Comparison of ENCODE assay signal across 10 cellular contexts in the genomic region with DNA sequence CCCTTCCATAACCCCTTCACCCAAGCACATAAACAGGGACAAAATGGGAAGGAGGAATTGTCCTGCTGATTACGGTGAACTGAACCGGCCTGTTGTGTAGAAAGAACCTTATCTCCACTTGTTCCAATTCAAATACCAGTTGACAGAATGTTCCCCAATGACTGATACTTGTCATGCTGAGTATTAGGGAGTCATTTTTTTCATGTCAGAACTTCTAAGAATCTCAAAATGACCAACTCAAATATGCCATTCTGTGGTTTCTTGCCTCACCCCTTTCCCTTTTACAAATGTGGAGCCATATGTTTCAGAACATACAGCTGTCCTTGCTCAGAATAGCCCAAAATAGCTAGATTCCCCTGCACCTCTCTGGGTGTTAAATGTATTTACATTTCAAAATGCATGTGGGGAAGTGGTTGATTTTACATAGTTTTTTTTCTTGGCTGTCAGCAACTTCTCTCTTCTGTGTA.
DNase-seq lines count a peak whose midpoint lies in the region; ATAC-seq and TF ChIP-seq lines count a peak whose summit lies in the region.
"Had no signal": no experiment of that assay in that cellular context is flagged by ENCODE, and none has a peak within 500 bp of the region (broad histone marks: within the 10 kb centered on the region; RNA-seq: fewer than 3 reads in every experiment).

No MANE protein-coding gene starts in this region.

- H3K36me3 Mint-ChIP-seq in dendritic cell treated with granulocyte-macrophage colony-stimulating factor and Interleukin-4, amounts not matched to agents 40 ng/mL and 50 ng/mL, for 4 days (ENCODE audit: low read depth) = no peaks in the 10 kb centered on the region

- TF ChIP-seq CTCF in right atrium auricular region (IDR thresholded peaks at IDR 0.05) = no peak
- no peak for TF ChIP-seq CTCF in transverse colon (IDR thresholded peaks at IDR 0.05)
- TF ChIP-seq CTCF in ascending aorta (IDR thresholded peaks at IDR 0.05) = no peak

- H3K4me3 Mint-ChIP-seq in dendritic cell treated with granulocyte-macrophage colony-stimulating factor and Interleukin-4, amounts not matched to agents 40 ng/mL and 50 ng/mL, for 4 days = no peak overlapping the region
- H3K4me3 Mint-ChIP-seq: activated naive CD8-positive, alpha-beta T cell; CD4-positive, alpha-beta T cell had no signal

- no peaks in the 10 kb centered on the region for H3K36me3 ChIP-seq in right atrium auricular region
- no peaks in the 10 kb centered on the region for H3K36me3 ChIP-seq in transverse colon
- H3K36me3 ChIP-seq in ascending aorta = no peaks in the 10 kb centered on the region

- H3K4me3 ChIP-seq in right atrium auricular region (no peak overlapping the region), transverse colon (no peak overlapping the region), ascending aorta (no peak overlapping the region)

- peak overlapping the region; percentile 78 for H3K27ac Mint-ChIP-seq in dendritic cell treated with granulocyte-macrophage colony-stimulating factor and Interleukin-4, amounts not matched to agents 40 ng/mL and 50 ng/mL, for 4 days

- DNase-seq in Right ventricle myocardium inferior (ENCODE audit: missing footprints) = no peak
- DNase-seq in right atrium auricular region (ENCODE audit: low spot score) = no peak
- DNase-seq in transverse colon = no peak
- DNase-seq in NCI-H1436 treated with DMSO at 0.1 percent for 48 hours (lab: John Stamatoyannopoulos, UW) = no peak
- no peak for DNase-seq in GM03348 (ENCODE audit: low spot score)
- no peak for DNase-seq in ascending aorta (ENCODE audit: low spot score in 2 of 2)
- DNase-seq: CD4-positive, alpha-beta T cell had no signal

- H3K4me1 ChIP-seq in right atrium auricular region = peaks cover 0 to 19% of the 10 kb centered on the region in 2 donors
- peaks cover 9 to 38% (median 17%) of the 10 kb centered on the region in 4 donors for H3K4me1 ChIP-seq in transverse colon
- H3K4me1 ChIP-seq in ascending aorta = peaks cover under 1 to 10% of the 10 kb centered on the region in 2 donors

- no peak for TF ChIP-seq POLR2A in transverse colon (IDR thresholded peaks at IDR 0.05)

- WGBS in transverse colon (ENCODE audit: low coverage in 1 of 2), 2 donors = 32 to 54% methylated on average over 2 of the region's 2 CpGs

- intact Hi-C loops in Right ventricle myocardium inferior (cut with DNase I) = no loop called here
- intact Hi-C loops in dendritic cell treated with granulocyte-macrophage colony-stimulating factor and Interleukin-4, amounts not matched to agents 40 ng/mL and 50 ng/mL, for 4 days (cut with micrococcal nuclease) = no loop called here
- intact Hi-C loops in transverse colon (cut with DNase I; ENCODE audit: low total_unique reads) = no loop called here
- intact Hi-C loops in ascending aorta (cut with DNase I) = no loop called here

- in situ Hi-C loops in transverse colon (cut with MboI; ENCODE audit: low pct_ligation_motif_present in 1 of 4, low pct_unique_long_range_greater_than_20kb in 1 of 4, low sequenced_read_pairs in 3 of 4) = no loop called here

- H3K9me3 Mint-ChIP-seq in dendritic cell treated with granulocyte-macrophage colony-stimulating factor and Interleukin-4, amounts not matched to agents 40 ng/mL and 50 ng/mL, for 4 days = no peaks in the 10 kb centered on the region

- no peaks in the 10 kb centered on the region for H3K27me3 Mint-ChIP-seq in dendritic cell treated with granulocyte-macrophage colony-stimulating factor and Interleukin-4, amounts not matched to agents 40 ng/mL and 50 ng/mL, for 4 days
- H3K27me3 Mint-ChIP-seq: activated naive CD8-positive, alpha-beta T cell; CD4-positive, alpha-beta T cell had no signal

- no peaks in the 10 kb centered on the region for H3K27me3 ChIP-seq in right atrium auricular region
- H3K27me3 ChIP-seq in transverse colon = no peaks in the 10 kb centered on the region
- H3K27me3 ChIP-seq in ascending aorta = no peaks in the 10 kb centered on the region

- H3K9me3 ChIP-seq in right atrium auricular region (peaks cover 0 to 5% of the 10 kb centered on the region in 2 donors), transverse colon (no peaks in the 10 kb centered on the region), ascending aorta (no peaks in the 10 kb centered on the region)

- no peak for TF ChIP-seq EP300 in transverse colon (IDR thresholded peaks at IDR 0.05; ENCODE audit: low read depth)

- H3K27ac ChIP-seq in right atrium auricular region = no peak overlapping the region
- peak overlapping the region; percentile 3 to 20 (median 10) for H3K27ac ChIP-seq in transverse colon
- H3K27ac ChIP-seq in ascending aorta = no peak overlapping the region

- peaks cover 54% of the 10 kb centered on the region for H3K4me1 Mint-ChIP-seq in dendritic cell treated with granulocyte-macrophage colony-stimulating factor and Interleukin-4, amounts not matched to agents 40 ng/mL and 50 ng/mL, for 4 days (ENCODE audit: low read depth)

- ATAC-seq in Right ventricle myocardium inferior (peak; percentile 46), HG03469 (IDR thresholded peaks at IDR 0.05; ENCODE audit: unreplicated experiment) (peak; percentile 58)

Comparison
In these comparisons a context has a peak if more than half of its experiments do, and no peak if none do; other contexts are left out.
1. H3K27ac ChIP-seq: peak in transverse colon (4 of 4); none in right atrium auricular region (0 of 2) and ascending aorta (0 of 2).